ENCODE assay signal across 22 cellular contexts in genomic region chr10:43200538-43201390, GRCh38.
DNase-seq lines count a peak whose midpoint lies in the region; ATAC-seq and TF ChIP-seq lines count a peak whose summit lies in the region.
"Had no signal": no experiment of that assay in that cellular context is flagged by ENCODE, and none has a peak within 500 bp of the region (broad histone marks: within the 10 kb centered on the region; RNA-seq: fewer than 3 reads in every experiment).

No MANE protein-coding gene starts in this region.

- 90% methylated on average over 13 of the region's 13 CpGs for WGBS in right cardiac atrium

- no peak for TF ChIP-seq CTCF in GM13977 (IDR thresholded peaks at IDR 0.05; ENCODE audit: extremely low read depth, insufficient read depth, missing control alignments)

- no peaks in the 10 kb centered on the region for H3K9me3 ChIP-seq in right cardiac atrium (ENCODE audit: control insufficient read depth, low read length)
- H3K9me3 ChIP-seq: esophagus squamous epithelium, SJCRH30, upper lobe of left lung had no signal

- DNase-seq in activated CD8-positive, alpha-beta memory T cell treated with anti-CD3 and anti-CD28 coated beads for 24 hours = peak; percentile 54
- DNase-seq in activated CD8-positive, alpha-beta memory T cell treated with anti-CD3 and anti-CD28 coated beads, Interleukin-2, amount 50 U/mL, for 4 hours = no peak
- DNase-seq in GM13977 (ENCODE audit: low spot score) (peak; percentile 10), right cardiac atrium (peak in 2 of 3 donors; percentile 38 to 45), posterior cingulate gyrus (peak in 8 of 10 donors; percentile 5 to 76 (median 18)), HK-2 (ENCODE audit: unreplicated experiment) (no peak), caudate nucleus (lab: John Stamatoyannopoulos, UW) (no peak), amygdala (lab: John Stamatoyannopoulos, UW) (no peak)
- DNase-seq: activated CD4-positive, alpha-beta T cell treated with anti-CD3 and anti-CD28 coated beads, Interleukin-2, amount 50 U/mL, for 1 hour; CD4-positive, alpha-beta memory T cell; dermis blood vessel endothelial cell; DND-41; esophagus squamous epithelium; glutamatergic neuron; midbrain; NCI-H2081; NCI-H526 treated with DMSO at 0.1 percent for 48 hours; OCI-M1; SJCRH30; stimulated activated naive CD4-positive, alpha-beta T cell treated with Interleukin-2 at 50 U/mL for 16 hours; T-helper 9 cell had no signal

- H3K27ac ChIP-seq in right cardiac atrium (ENCODE audit: low read length) (no peak overlapping the region), caudate nucleus (ENCODE audit: low read depth, low read length) (no peak overlapping the region)
- H3K27ac ChIP-seq: esophagus squamous epithelium, SJCRH30, upper lobe of left lung had no signal

- in situ Hi-C loops in GM13977 (cut with MboI; ENCODE audit: low pct_unique_long_range_greater_than_20kb, low sequenced_read_pairs, unreplicated experiment) = no loop called here

- H3K4me1 ChIP-seq in right cardiac atrium (ENCODE audit: control insufficient read depth, insufficient read depth, low read length) = no peaks in the 10 kb centered on the region
- H3K4me1 ChIP-seq: SJCRH30 had no signal

- no peak overlapping the region for H3K4me3 ChIP-seq in right cardiac atrium (ENCODE audit: low read length)
- H3K4me3 ChIP-seq: esophagus squamous epithelium, SJCRH30, upper lobe of left lung had no signal

- H3K27me3 ChIP-seq in right cardiac atrium (ENCODE audit: control insufficient read depth, insufficient read depth) = no peaks in the 10 kb centered on the region
- H3K27me3 ChIP-seq: esophagus squamous epithelium, SJCRH30, upper lobe of left lung had no signal

- ATAC-seq in right cardiac atrium = no peak

- intact Hi-C loops in right cardiac atrium (cut with DNase I) = loop anchor here in 1 of 4 donors (10.0 kb wide), 1 partner anchor 154 kb away; no protein-coding TSS in a partner anchor
- intact Hi-C loops in posterior cingulate gyrus (cut with DNase I) = loop anchor here (10.0 kb wide), 1 partner anchor 144 kb away; no protein-coding TSS in a partner anchor

Comparison
In these comparisons a context has a peak if more than half of its experiments do, and no peak if none do; other contexts are left out.
1. DNase-seq: peak in activated CD8-positive, alpha-beta memory T cell treated with anti-CD3 and anti-CD28 coated beads for 24 hours (single experiment), GM13977 (single experiment), right cardiac atrium (2 of 3) and posterior cingulate gyrus (8 of 10); none in activated CD8-positive, alpha-beta memory T cell treated with anti-CD3 and anti-CD28 coated beads, Interleukin-2, amount 50 U/mL, for 4 hours (single experiment), HK-2 (single experiment), caudate nucleus (0 of 61) and amygdala (0 of 56).